In genomic region chrX:152915541-152916241, GRCh38 we compare ENCODE assay signal across 8 cellular contexts. TPM values are rescaled to one million over a fixed set of nuclear protein-coding genes. Genes with fewer than 3 reads are reported as not detected.
DNase-seq lines count a peak whose midpoint lies in the region; ATAC-seq and TF ChIP-seq lines count a peak whose summit lies in the region.

No MANE protein-coding gene starts in this region.

- TF ChIP-seq POLR2A in testis (IDR thresholded peaks at IDR 0.05), result no peak

- DNase-seq in activated CD4-positive, alpha-beta T cell treated with anti-CD3 and anti-CD28 coated beads for 48 hours, result peak; percentile 13
- no peak for DNase-seq in activated CD4-positive, alpha-beta T cell treated with anti-CD3 and anti-CD28 coated beads, Interleukin-2, amount 50 U/mL, for 4 hours
- DNase-seq in HK-2 (ENCODE audit: unreplicated experiment), result peak; percentile 14
- peak; percentile 1 for DNase-seq in T1000 (lab: John Stamatoyannopoulos, UW)
- peak; percentile 15 for DNase-seq in left ventricle myocardium inferior
- peak; percentile 22 for DNase-seq in testis
- no peak for DNase-seq in dedifferentiated amniotic fluid mesenchymal stem cell (ENCODE audit: extremely low spot score)

- H3K36me3 ChIP-seq in left ventricle myocardium inferior (no peaks in the 10 kb centered on the region), testis (ENCODE audit: low read depth, missing control alignments) (no peaks in the 10 kb centered on the region)

- no peaks in the 10 kb centered on the region for H3K4me1 ChIP-seq in left ventricle myocardium inferior
- H3K4me1 ChIP-seq in testis, result no peaks in the 10 kb centered on the region

- H3K4me3 ChIP-seq in left ventricle myocardium inferior (no peak overlapping the region), testis (no peak overlapping the region)

- ATAC-seq in GM21528 (IDR thresholded peaks at IDR 0.05; ENCODE audit: low FRiP score, unreplicated experiment), result peak; percentile 68

- WGBS in testis, 2 donors, result 42% methylated on average over 7 of the region's 13 CpGs; no CpG with 5 or more reads in 1 of the 2 donors

- TF ChIP-seq CTCF in left ventricle myocardium inferior (IDR thresholded peaks at IDR 0.05; ENCODE audit: borderline replicate concordance) (peak; percentile 55), testis (IDR thresholded peaks at IDR 0.05) (peak; percentile 21 to 45 (median 25))

- no peaks in the 10 kb centered on the region for H3K27me3 ChIP-seq in left ventricle myocardium inferior (ENCODE audit: low read depth)
- H3K27me3 ChIP-seq in testis, result no peaks in the 10 kb centered on the region

- H3K9me3 ChIP-seq in left ventricle myocardium inferior (replicated peaks) (no peaks in the 10 kb centered on the region), testis (no peaks in the 10 kb centered on the region)

- intact Hi-C loops in left ventricle myocardium inferior (cut with micrococcal nuclease), result no loop called here
- intact Hi-C loops in testis (cut with DNase I; ENCODE audit: low total_unique reads), result no loop called here

- H3K27ac ChIP-seq in left ventricle myocardium inferior (replicated peaks) (no peak overlapping the region), testis (no peak overlapping the region)

RNA-seq across cellular contexts. Expression of gene ZNF185, which starts 17.8 kb away (rescaled TPM):
- total RNA-seq in left ventricle myocardium inferior, result 1.6 TPM
- total RNA-seq in testis, result 1 to 10 TPM; 5.9 to 6.9 TPM
- polyA plus RNA-seq in testis (ENCODE audit: insufficient read depth, low read depth, low replicate concordance), result 11.1 TPM

Comparison
In these comparisons a context has a peak if more than half of its experiments do, and no peak if none do; other contexts are left out.
1. DNase-seq: peak in activated CD4-positive, alpha-beta T cell treated with anti-CD3 and anti-CD28 coated beads for 48 hours (single experiment), HK-2 (single experiment), T1000 (single experiment), left ventricle myocardium inferior (single experiment) and testis (single experiment); none in activated CD4-positive, alpha-beta T cell treated with anti-CD3 and anti-CD28 coated beads, Interleukin-2, amount 50 U/mL, for 4 hours (0 of 2) and dedifferentiated amniotic fluid mesenchymal stem cell (single experiment).